ENCODE assay signal across 9 cellular contexts in genomic region chrX:40871385-40872082, GRCh38.
DNase-seq lines count a peak whose midpoint lies in the region; ATAC-seq, FAIRE-seq and TF ChIP-seq lines count a peak whose summit lies in the region.
"Had no signal": no experiment of that assay in that cellular context is flagged by ENCODE, and none has a peak within 500 bp of the region (broad histone marks: within the 10 kb centered on the region; RNA-seq: fewer than 3 reads in every experiment).

No MANE protein-coding gene starts in this region.

- peaks cover 18% of the 10 kb centered on the region for H3K4me1 Mint-ChIP-seq in astrocyte (ENCODE audit: low read depth, unreplicated experiment)

- no peaks in the 10 kb centered on the region for H3F3A ChIP-seq in MM.1S (ENCODE audit: insufficient read depth, low read length)

- H2AFZ ChIP-seq in astrocyte (ENCODE audit: low read depth, low read length) (peak overlapping the region; percentile 24), MM.1S (ENCODE audit: low read length) (no peak overlapping the region)

- TF ChIP-seq CTCF in A673 (conservative IDR thresholded peaks at IDR 0.05; ENCODE audit: low read depth, low read length) (no peak), astrocyte (IDR thresholded peaks at IDR 0.05; ENCODE audit: insufficient read depth, low read depth, low read length) (no peak), MM.1S (IDR thresholded peaks at IDR 0.05; ENCODE audit: low read length) (no peak)

- no peaks in the 10 kb centered on the region for H3K79me2 ChIP-seq in astrocyte (ENCODE audit: insufficient read depth, low read length)
- no peaks in the 10 kb centered on the region for H3K79me2 ChIP-seq in MM.1S (ENCODE audit: low read length)

- H3K27me3 ChIP-seq in A673 (replicated peaks; ENCODE audit: insufficient read depth, low read depth, low read length, poor library complexity), result no peaks in the 10 kb centered on the region
- H3K27me3 ChIP-seq in astrocyte (ENCODE audit: insufficient read depth, low read length), result no peaks in the 10 kb centered on the region
- no peaks in the 10 kb centered on the region for H3K27me3 ChIP-seq in MM.1S (replicated peaks; ENCODE audit: insufficient read depth, low read length)

- CTCF ChIA-PET in A673 (lab: Charles Lee), result no interaction called here

- peak overlapping the region; percentile 29 for H3K27ac ChIP-seq in A673 (ENCODE audit: low read depth, low read length, poor library complexity, severe bottlenecking)
- no peak overlapping the region for H3K27ac ChIP-seq in astrocyte (ENCODE audit: low read depth, low read length)
- no peak overlapping the region for H3K27ac ChIP-seq in MM.1S (ENCODE audit: low read length)

- no peaks in the 10 kb centered on the region for H3K36me3 Mint-ChIP-seq in astrocyte (ENCODE audit: low read depth, unreplicated experiment)

- peak overlapping the region; percentile 47 for H3K27ac Mint-ChIP-seq in astrocyte (ENCODE audit: unreplicated experiment)

- no TSS peak for BruUV-seq in A673 (replicated peaks; lab: Mats Ljungman, UMichigan)

- peak; percentile 84 for FAIRE-seq in astrocyte (lab: Jason Lieb, UNC)

- intact Hi-C loops in A673 (cut with micrococcal nuclease; ENCODE audit: unreplicated experiment), result no loop called here

- H3K4me1 ChIP-seq in A673 (ENCODE audit: insufficient read depth, low read length, poor library complexity, severe bottlenecking) (peaks cover 7% of the 10 kb centered on the region), astrocyte (ENCODE audit: insufficient read depth, low read length) (peaks cover 15% of the 10 kb centered on the region), MM.1S (ENCODE audit: low read length) (no peaks in the 10 kb centered on the region)

- H3K9ac ChIP-seq in astrocyte (ENCODE audit: low read length) (no peak overlapping the region), MM.1S (ENCODE audit: low read length) (no peak overlapping the region)

- H3K4me3 Mint-ChIP-seq in astrocyte (ENCODE audit: unreplicated experiment), result no peak overlapping the region

- peak; percentile 29 for DNase-seq in A673 (ENCODE audit: low spot score)
- peak; percentile 37 for DNase-seq in astrocyte (ENCODE audit: low read depth)
- no peak for DNase-seq in HPDE6-E6E7 (ENCODE audit: extremely low spot score)
- DNase-seq in NCI-H2107 treated with DMSO at 0.1 percent for 48 hours (lab: John Stamatoyannopoulos, UW; ENCODE audit: unreplicated experiment), result no peak
- DNase-seq in activated gamma-delta T cell treated with Interleukin-2 at 50 U/mL for 16 hours, result no peak
- no peak for DNase-seq in MM.1S
- DNase-seq: GF-D8 had no signal

- no peaks in the 10 kb centered on the region for H3K9me2 ChIP-seq in MM.1S (replicated peaks; ENCODE audit: insufficient read depth, low read length)

- no peaks in the 10 kb centered on the region for H3K9me3 Mint-ChIP-seq in astrocyte (ENCODE audit: unreplicated experiment)

- ATAC-seq in GM18907 (IDR thresholded peaks at IDR 0.05; ENCODE audit: unreplicated experiment), result peak; percentile 81
- ATAC-seq in HG03066 (IDR thresholded peaks at IDR 0.05; ENCODE audit: low read depth, unreplicated experiment), result peak; percentile 70

- H3K4me3 ChIP-seq in A673 (ENCODE audit: low read depth, low read length, poor library complexity, severe bottlenecking), result no peak overlapping the region
- H3K4me3 ChIP-seq in astrocyte (ENCODE audit: insufficient read depth, low read depth, low read length), result no peak overlapping the region
- no peak overlapping the region for H3K4me3 ChIP-seq in MM.1S (ENCODE audit: low read length)

- H3K36me3 ChIP-seq in A673 (ENCODE audit: insufficient read depth, low read length, poor library complexity, severe bottlenecking), result no peaks in the 10 kb centered on the region
- H3K36me3 ChIP-seq in astrocyte (ENCODE audit: insufficient read depth, low read length), result no peaks in the 10 kb centered on the region
- H3K36me3 ChIP-seq in MM.1S (replicated peaks; ENCODE audit: insufficient read depth, low read length), result no peaks in the 10 kb centered on the region

- H3K4me2 ChIP-seq in astrocyte (ENCODE audit: low read length), result peak overlapping the region; percentile 42
- no peak overlapping the region for H3K4me2 ChIP-seq in MM.1S (ENCODE audit: low read depth, low read length)

- H3K9me3 ChIP-seq in A673 (ENCODE audit: low read depth, low read length, poor library complexity, severe bottlenecking) (no peaks in the 10 kb centered on the region), astrocyte (ENCODE audit: insufficient read depth, low read depth, low read length) (no peaks in the 10 kb centered on the region), MM.1S (replicated peaks; ENCODE audit: insufficient read depth, low read length) (no peaks in the 10 kb centered on the region)

- no peaks in the 10 kb centered on the region for H4K20me1 ChIP-seq in astrocyte (ENCODE audit: insufficient read depth, low read length)
- no peaks in the 10 kb centered on the region for H4K20me1 ChIP-seq in MM.1S (ENCODE audit: insufficient read depth, low read length)

- no peaks in the 10 kb centered on the region for H3K27me3 Mint-ChIP-seq in astrocyte (ENCODE audit: low read depth, unreplicated experiment)

- POLR2A ChIA-PET in A673 (lab: Charles Lee; ENCODE audit: low non-redundant PET), result no interaction called here

Comparison
In these comparisons a context has a peak if more than half of its experiments do, and no peak if none do; other contexts are left out.
1. DNase-seq: peak in A673 (single experiment) and astrocyte (single experiment); none in HPDE6-E6E7 (single experiment), NCI-H2107 treated with DMSO at 0.1 percent for 48 hours (single experiment), activated gamma-delta T cell treated with Interleukin-2 at 50 U/mL for 16 hours (single experiment) and MM.1S (single experiment).